Comparison of ENCODE assay signal across 12 cellular contexts in genomic region chr6:11650297-11650696, GRCh38.
DNase-seq lines count a peak whose midpoint lies in the region; ATAC-seq, FAIRE-seq and TF ChIP-seq lines count a peak whose summit lies in the region.
"Had no signal": no experiment of that assay in that cellular context is flagged by ENCODE, and none has a peak within 500 bp of the region (broad histone marks: within the 10 kb centered on the region; RNA-seq: fewer than 3 reads in every experiment).

No MANE protein-coding gene starts in this region.

- POLR2A ChIA-PET in A549 (lab: Yijun Ruan, JAX), result no interaction called here

- H3K9me3 ChIP-seq in A549 (peaks cover 6% of the 10 kb centered on the region; the same call in 2 of the 3 replicates), HUES64 (ENCODE audit: insufficient read depth, low read depth, low read length) (peaks cover 11% of the 10 kb centered on the region), prostate gland (no peaks in the 10 kb centered on the region)
- H3K9me3 ChIP-seq: neutrophil had no signal

- H3K36me3 ChIP-seq in HUES64 (ENCODE audit: insufficient read depth, low read length), result no peaks in the 10 kb centered on the region
- H3K36me3 ChIP-seq in kidney epithelial cell (ENCODE audit: control insufficient read depth, insufficient read depth, low read length), result no peaks in the 10 kb centered on the region
- no peaks in the 10 kb centered on the region for H3K36me3 ChIP-seq in prostate gland
- H3K36me3 ChIP-seq: BLaER1 treated with 17β-estradiol and CSF1 and Interleukin-3, amounts not matched to agents 10 nM and 100 nM; neutrophil had no signal

- H3K4me1 ChIP-seq in A549, result peaks cover 43% of the 10 kb centered on the region
- H3K4me1 ChIP-seq in HUES64 (ENCODE audit: insufficient read depth, low read length), result peaks cover 49% of the 10 kb centered on the region
- no peaks in the 10 kb centered on the region for H3K4me1 ChIP-seq in prostate gland (replicated peaks)

- DNase-seq in A549 (ENCODE audit: low read depth in 1 of 2, low spot score in 1 of 2) (peak in 1 of 2 experiments; percentile 35), dedifferentiated amniotic fluid mesenchymal stem cell (ENCODE audit: extremely low spot score) (peak; percentile 23), kidney epithelial cell (ENCODE audit: low read depth) (peak; percentile 37), NCI-H1436 (lab: John Stamatoyannopoulos, UW) (no peak), inferior parietal cortex (ENCODE audit: extremely low spot score) (no peak), prostate gland (ENCODE audit: low spot score) (no peak)
- DNase-seq: MM.1S, SHP77 treated with DMSO at 0.1 percent for 48 hours had no signal

- TF ChIP-seq EP300 in A549 (IDR thresholded peaks at IDR 0.05), result no peak

- no peak overlapping the region for H3K4me3 ChIP-seq in A549
- H3K4me3 ChIP-seq in HUES64 (ENCODE audit: low read length), result peak overlapping the region; percentile 21; the same call in 1 of the 2 replicates
- no peak overlapping the region for H3K4me3 ChIP-seq in kidney epithelial cell (ENCODE audit: low read depth, low read length)
- no peak overlapping the region for H3K4me3 ChIP-seq in prostate gland
- H3K4me3 ChIP-seq: BLaER1 treated with 17β-estradiol and CSF1 and Interleukin-3, amounts not matched to agents 10 nM and 100 nM had no signal

- H3K9ac ChIP-seq in HUES64 (ENCODE audit: low read depth, low read length), result peak overlapping the region; percentile 60
- H3K9ac ChIP-seq: BLaER1 treated with 17β-estradiol and CSF1 and Interleukin-3, amounts not matched to agents 10 nM and 100 nM had no signal

- H3K27ac ChIP-seq in A549 (peak overlapping the region; percentile 46 to 66; a peak in 5 of 6 replicates), HUES64 (ENCODE audit: low read depth, low read length) (peak overlapping the region; percentile 91), prostate gland (no peak overlapping the region)
- H3K27ac ChIP-seq: BLaER1 treated with 17β-estradiol and CSF1 and Interleukin-3, amounts not matched to agents 10 nM and 100 nM; neutrophil had no signal

- H3K4me2 ChIP-seq in A549, result peak overlapping the region; percentile 46
- H3K4me2 ChIP-seq: BLaER1 treated with 17β-estradiol and CSF1 and Interleukin-3, amounts not matched to agents 10 nM and 100 nM had no signal

- CTCF ChIA-PET in A549 (lab: Yijun Ruan, JAX), result no interaction called here

- TF ChIP-seq CTCF in A549 (IDR thresholded peaks at IDR 0.05), result no peak
- TF ChIP-seq CTCF in kidney epithelial cell (IDR thresholded peaks at IDR 0.05; ENCODE audit: insufficient read depth, low read length, poor library complexity, severe bottlenecking), result no peak
- no peak for TF ChIP-seq CTCF in prostate gland (IDR thresholded peaks at IDR 0.05)

- ATAC-seq in A549 (peak in 1 of 2 experiments; percentile 47; a peak in 3 of 6 replicates), HG03159 (IDR thresholded peaks at IDR 0.05; ENCODE audit: unreplicated experiment) (no peak)

- TF ChIP-seq POLR2A in A549 (IDR thresholded peaks at IDR 0.05; ENCODE audit: low read length), result no peak
- no peak for TF ChIP-seq POLR2A in prostate gland (IDR thresholded peaks at IDR 0.05)

- H3K27me3 ChIP-seq in HUES64 (ENCODE audit: insufficient read depth, low read length) (no peaks in the 10 kb centered on the region), kidney epithelial cell (ENCODE audit: control insufficient read depth, insufficient read depth, low read length) (no peaks in the 10 kb centered on the region), prostate gland (replicated peaks; ENCODE audit: insufficient read depth) (no peaks in the 10 kb centered on the region)
- H3K27me3 ChIP-seq: BLaER1 treated with 17β-estradiol and CSF1 and Interleukin-3, amounts not matched to agents 10 nM and 100 nM had no signal

- intact Hi-C loops in prostate gland (cut with DNase I), result loop anchor here (10.0 kb wide), 2 partner anchors 645 to 955 kb away; partner anchors contain the start of gene EDN1

- 19% methylated on average over 5 of the region's 5 CpGs for WGBS in A549 (ENCODE audit: missing lambda C conversion rate)
- whole genome bisulfite sequencing in HUES64, result under 1% methylated on average over 5 of the region's 5 CpGs
- WGBS in prostate gland, result 67% methylated on average over 5 of the region's 5 CpGs

- no peak for FAIRE-seq in A549 (lab: Jason Lieb, UNC)

- TF ChIP-seq RAD21 in A549 (conservative IDR thresholded peaks at IDR 0.05 in 1 of 2, IDR thresholded peaks at IDR 0.05 in 1 of 2), result no peak

TF ChIP-seq in A549, 52 proteins besides CTCF, POLR2A, EP300 and RAD21:
- TF ChIP-seq FOSL2 (IDR thresholded peaks at IDR 0.05) (no peak), FOSL2 (CRISPR knock-in tag; IDR thresholded peaks at IDR 0.05) (0 out of 2 replicates have a peak, but pooled peaks have one; percentile 6), HMGXB4 (CRISPR knock-in tag; IDR thresholded peaks at IDR 0.05; ENCODE audit: borderline replicate concordance) (no peak), RCOR1 (IDR thresholded peaks at IDR 0.05; ENCODE audit: low read depth, low read length) (no peak), NPAS2 (CRISPR knock-in tag; IDR thresholded peaks at IDR 0.05; ENCODE audit: borderline replicate concordance) (no peak)
- TF ChIP-seq, protein P1, sequence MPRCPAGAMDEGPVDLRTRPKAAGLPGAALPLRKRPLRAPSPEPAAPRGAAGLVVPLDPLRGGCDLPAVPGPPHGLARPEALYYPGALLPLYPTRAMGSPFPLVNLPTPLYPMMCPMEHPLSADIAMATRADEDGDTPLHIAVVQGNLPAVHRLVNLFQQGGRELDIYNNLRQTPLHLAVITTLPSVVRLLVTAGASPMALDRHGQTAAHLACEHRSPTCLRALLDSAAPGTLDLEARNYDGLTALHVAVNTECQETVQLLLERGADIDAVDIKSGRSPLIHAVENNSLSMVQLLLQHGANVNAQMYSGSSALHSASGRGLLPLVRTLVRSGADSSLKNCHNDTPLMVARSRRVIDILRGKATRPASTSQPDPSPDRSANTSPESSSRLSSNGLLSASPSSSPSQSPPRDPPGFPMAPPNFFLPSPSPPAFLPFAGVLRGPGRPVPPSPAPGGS (IDR thresholded peaks at IDR 0.05), result no peak
- TF ChIP-seq, protein P2, sequence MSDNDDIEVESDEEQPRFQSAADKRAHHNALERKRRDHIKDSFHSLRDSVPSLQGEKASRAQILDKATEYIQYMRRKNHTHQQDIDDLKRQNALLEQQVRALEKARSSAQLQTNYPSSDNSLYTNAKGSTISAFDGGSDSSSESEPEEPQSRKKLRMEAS (IDR thresholded peaks at IDR 0.05), result peak; percentile 15; the same call in 1 of the 2 replicates

Comparison
In these comparisons a context has a peak if more than half of its experiments do, and no peak if none do; other contexts are left out.
1. DNase-seq: peak in dedifferentiated amniotic fluid mesenchymal stem cell (single experiment) and kidney epithelial cell (single experiment); none in NCI-H1436 (single experiment), inferior parietal cortex (single experiment) and prostate gland (single experiment).
2. H3K27ac ChIP-seq: peak in A549 (2 of 2) and HUES64 (single experiment); none in prostate gland (0 of 2).